2 cellular contexts compared by ENCODE assay signal in genomic region chr3:129330413-129330812, GRCh38.
TF ChIP-seq lines count a peak whose summit lies in the region.

No MANE protein-coding gene starts in this region.

TF ChIP-seq in GM12891, 5 proteins besides CTCF, POLR2A, EP300 and RAD21 (continued from another document):
- TF ChIP-seq POU2F2 (IDR thresholded peaks at IDR 0.05; ENCODE audit: low read depth, low read length), result no peak

TF ChIP-seq in IMR-90, 13 proteins besides CTCF, POLR2A, EP300 and RAD21 (continued from another document):
- TF ChIP-seq USF2 (IDR thresholded peaks at IDR 0.05; ENCODE audit: low read depth, low read length), result no peak
- TF ChIP-seq MAFK (IDR thresholded peaks at IDR 0.05; ENCODE audit: low read depth, low read length), result no peak
- TF ChIP-seq ELK1 (IDR thresholded peaks at IDR 0.05; ENCODE audit: borderline replicate concordance, low read depth, low read length), result no peak
- no peak for TF ChIP-seq MXI1 (IDR thresholded peaks at IDR 0.05; ENCODE audit: borderline replicate concordance, low read depth, low read length)
- no peak for TF ChIP-seq RCOR1 (IDR thresholded peaks at IDR 0.05; ENCODE audit: insufficient replicate concordance, low read length)
- no peak for TF ChIP-seq MAZ (IDR thresholded peaks at IDR 0.05; ENCODE audit: borderline replicate concordance, low read depth, low read length)
- no peak for TF ChIP-seq FOS (IDR thresholded peaks at IDR 0.05; ENCODE audit: low read depth, low read length)
- TF ChIP-seq BHLHE40 (IDR thresholded peaks at IDR 0.05; ENCODE audit: low read depth, low read length), result no peak
- no peak for TF ChIP-seq NFE2L2 (IDR thresholded peaks at IDR 0.05; ENCODE audit: low read depth, low read length)
- no peak for TF ChIP-seq RFX5 (IDR thresholded peaks at IDR 0.05; ENCODE audit: low read depth, low read length)
- TF ChIP-seq CHD1 (IDR thresholded peaks at IDR 0.05; ENCODE audit: low read depth, low read length), result no peak
